ENCODE assay signal across 8 cellular contexts in genomic region chr9:89602978-89603628, GRCh38. TPM values are rescaled to one million over a fixed set of nuclear protein-coding genes. Genes with fewer than 3 reads are reported as not detected.
DNase-seq lines count a peak whose midpoint lies in the region; ATAC-seq and TF ChIP-seq lines count a peak whose summit lies in the region.

No MANE protein-coding gene starts in this region.

- intact Hi-C loops in OCI-LY7 (cut with micrococcal nuclease; ENCODE audit: unreplicated experiment): loop anchor here (1.0 to 5.0 kb wide), 8 partner anchors 139 to 499 kb away; no protein-coding TSS in a partner anchor

- no peak for ATAC-seq in GM21526 (IDR thresholded peaks at IDR 0.05; ENCODE audit: low FRiP score, unreplicated experiment)

- H3K36me3 ChIP-seq in OCI-LY7 (ENCODE audit: insufficient read depth, low read length): no peaks in the 10 kb centered on the region
- peaks cover 0 to 2% of the 10 kb centered on the region in 2 donors for H3K36me3 ChIP-seq in esophagus (ENCODE audit: control insufficient read depth in 2 of 2, insufficient read depth in 2 of 2, low read length in 1 of 2)

- H3K79me2 ChIP-seq in OCI-LY7 (ENCODE audit: insufficient read depth, low read depth, low read length): no peaks in the 10 kb centered on the region

- peak; percentile 97 for TF ChIP-seq RAD21 in Ishikawa (IDR thresholded peaks at IDR 0.05; ENCODE audit: low read depth)

- H4K20me1 ChIP-seq in OCI-LY7 (ENCODE audit: insufficient read depth, low read length): 0 out of 2 replicates have a peak, but pooled peaks cover 5% of the 10 kb centered on the region

- no TSS peak for BruUV-seq in OCI-LY7 (replicated peaks; lab: Mats Ljungman, UMichigan)

- no peak overlapping the region for H3K27ac ChIP-seq in OCI-LY7 (ENCODE audit: low read depth, low read length, poor library complexity, severe bottlenecking)
- H3K27ac ChIP-seq in esophagus (ENCODE audit: low read depth in 2 of 2, low read length in 1 of 2): peak overlapping the region; percentile 44 to 57

- CTCF ChIA-PET in OCI-LY7 (lab: Charles Lee; ENCODE audit: unreplicated experiment): interaction anchor here (0.6 to 1.8 kb wide), 4 partner anchors 103 to 499 kb away, joined by 3 to 8 read pairs (median 4); no protein-coding TSS in a partner anchor

- peak overlapping the region; percentile 59 for H3K4me2 ChIP-seq in OCI-LY7 (ENCODE audit: low read length)

- POLR2A ChIA-PET in OCI-LY7 (lab: Charles Lee): interaction anchor here (1.0 kb wide), 1 partner anchor 130 kb away, joined by 5 read pairs; no protein-coding TSS in a partner anchor

- DNase-seq in GDM1 (lab: John Stamatoyannopoulos, UW) (peak; percentile 66), OCI-LY7 (ENCODE audit: low spot score) (peak; percentile 84), activated T-cell treated with anti-CD3 and anti-CD28 coated beads for 48 hours (ENCODE audit: low read depth) (peak; percentile 83), mucosa of gallbladder (ENCODE audit: low spot score) (peak; percentile 93)
- DNase-seq in stimulated activated CD8-positive, alpha-beta memory T cell treated with anti-CD3 and anti-CD28 coated beads, Interleukin-15, amount 100 ng/mL, for 48 hours (ENCODE audit: low read depth in 2 of 2): peak; percentile 80

- H3K27me3 ChIP-seq in esophagus (ENCODE audit: control insufficient read depth in 1 of 2, insufficient read depth in 2 of 2, low read length in 2 of 2): no peaks in the 10 kb centered on the region

- H3K9me3 ChIP-seq in OCI-LY7 (ENCODE audit: low read length) (no peaks in the 10 kb centered on the region), esophagus (ENCODE audit: control insufficient read depth in 2 of 2, insufficient read depth in 1 of 2, low read depth in 1 of 2, low read length in 1 of 2) (no peaks in the 10 kb centered on the region)

- no peaks in the 10 kb centered on the region for H3K9me2 ChIP-seq in OCI-LY7 (ENCODE audit: insufficient read depth, low read length)

- H3K4me1 ChIP-seq in OCI-LY7 (ENCODE audit: insufficient read depth, low read length, poor library complexity, severe bottlenecking): peaks cover 13% of the 10 kb centered on the region
- H3K4me1 ChIP-seq in esophagus (ENCODE audit: control insufficient read depth in 2 of 2, insufficient read depth in 2 of 2, low read length in 1 of 2): peaks cover 4 to 9% of the 10 kb centered on the region in 2 donors

- H3K4me3 ChIP-seq in OCI-LY7 (ENCODE audit: low read depth, low read length, poor library complexity, severe bottlenecking): no peak overlapping the region
- peak overlapping the region in 1 of 2 donors; percentile 30 for H3K4me3 ChIP-seq in esophagus (ENCODE audit: low read depth in 1 of 2, low read length in 2 of 2)

- WGBS in esophagus, 2 donors: 1 to 2% methylated on average over 24 of the region's 24 CpGs

- H2AFZ ChIP-seq in OCI-LY7 (ENCODE audit: low read length): no peak overlapping the region

- TF ChIP-seq CTCF in OCI-LY7 (conservative IDR thresholded peaks at IDR 0.05; ENCODE audit: low read length): peak; percentile 93

- TF ChIP-seq EP300 in Ishikawa (IDR thresholded peaks at IDR 0.05; ENCODE audit: borderline replicate concordance): no peak

TF ChIP-seq in Ishikawa, 13 proteins besides CTCF, POLR2A, EP300 and RAD21:
- no peak for TF ChIP-seq ZBTB7A (IDR thresholded peaks at IDR 0.05; ENCODE audit: low read depth)
- no peak for TF ChIP-seq TEAD4 (IDR thresholded peaks at IDR 0.05)
- TF ChIP-seq TCF12 (IDR thresholded peaks at IDR 0.05; ENCODE audit: low read depth): no peak
- TF ChIP-seq TAF1 (IDR thresholded peaks at IDR 0.05; ENCODE audit: low read depth): no peak
- TF ChIP-seq CEBPB (IDR thresholded peaks at IDR 0.05): no peak
- TF ChIP-seq MAX (IDR thresholded peaks at IDR 0.05): no peak
- no peak for TF ChIP-seq USF1 (IDR thresholded peaks at IDR 0.05)
- TF ChIP-seq YY1 (IDR thresholded peaks at IDR 0.05; ENCODE audit: low read depth): no peak
- no peak for TF ChIP-seq CREB1 (IDR thresholded peaks at IDR 0.05; ENCODE audit: low read depth)
- no peak for TF ChIP-seq NFIC (IDR thresholded peaks at IDR 0.05)
- no peak for TF ChIP-seq EGR1 (IDR thresholded peaks at IDR 0.05)
- TF ChIP-seq FOXM1 (IDR thresholded peaks at IDR 0.05; ENCODE audit: borderline replicate concordance, low read depth): no peak

RNA-seq across cellular contexts. Expression of gene GADD45G, which starts 1.7 kb away (rescaled TPM):
- not detected in 2 replicates for total RNA-seq in OCI-LY7 (2014; rRNA removed; shearing (Covaris generic))
- total RNA-seq in OCI-LY7 (2022) (not detected in 2 replicates), mucosa of gallbladder (18.8 TPM)
- 10 to 100 TPM; 13.5 to 19.8 TPM for polyA plus RNA-seq in esophagus

Comparison
In these comparisons a context has a peak if more than half of its experiments do, and no peak if none do; other contexts are left out.
1. RNA of gene GADD45G, which starts 1.7 kb away (total RNA-seq): 18.8 TPM in mucosa of gallbladder (single experiment); not detected in OCI-LY7; every median in the first group is over 10 times any median in the second.
2. Peak in every context shown above with its lines, with median percentiles within 50 percentile points of each other: DNase-seq.